ENCODE assay signal across 3 cellular contexts in the genomic region with DNA sequence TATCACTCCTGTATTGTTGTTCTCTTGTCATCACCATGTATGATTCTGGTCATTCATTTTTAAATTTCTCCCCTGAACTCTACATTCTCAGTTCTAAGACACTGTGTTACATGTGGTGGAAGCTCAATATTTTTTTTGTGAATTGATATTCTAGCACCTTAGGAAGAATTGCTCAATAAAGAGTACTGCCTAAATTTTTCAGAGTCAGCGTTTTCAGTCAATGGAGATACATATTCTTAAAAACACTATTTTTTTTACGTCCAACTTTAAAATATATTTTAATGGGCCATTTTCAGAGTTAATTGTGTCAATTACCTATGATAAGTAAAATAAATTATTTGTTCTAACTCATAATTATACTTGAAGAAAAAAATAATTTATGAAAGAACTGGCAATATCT.
TF ChIP-seq lines count a peak whose summit lies in the region.

No MANE protein-coding gene starts in this region.

TF ChIP-seq in HepG2, 621 proteins besides CTCF, POLR2A, EP300 and RAD21:
- TF ChIP-seq MAFF (IDR thresholded peaks at IDR 0.05; ENCODE audit: low read depth, low read length) (peak; percentile 86), MAFK (conservative IDR thresholded peaks at IDR 0.05 in 1 of 2, IDR thresholded peaks at IDR 0.05 in 1 of 2; ENCODE audit: low read length in 2 of 2) (peak; percentile 83 to 93)
- TF ChIP-seq, protein P1, sequence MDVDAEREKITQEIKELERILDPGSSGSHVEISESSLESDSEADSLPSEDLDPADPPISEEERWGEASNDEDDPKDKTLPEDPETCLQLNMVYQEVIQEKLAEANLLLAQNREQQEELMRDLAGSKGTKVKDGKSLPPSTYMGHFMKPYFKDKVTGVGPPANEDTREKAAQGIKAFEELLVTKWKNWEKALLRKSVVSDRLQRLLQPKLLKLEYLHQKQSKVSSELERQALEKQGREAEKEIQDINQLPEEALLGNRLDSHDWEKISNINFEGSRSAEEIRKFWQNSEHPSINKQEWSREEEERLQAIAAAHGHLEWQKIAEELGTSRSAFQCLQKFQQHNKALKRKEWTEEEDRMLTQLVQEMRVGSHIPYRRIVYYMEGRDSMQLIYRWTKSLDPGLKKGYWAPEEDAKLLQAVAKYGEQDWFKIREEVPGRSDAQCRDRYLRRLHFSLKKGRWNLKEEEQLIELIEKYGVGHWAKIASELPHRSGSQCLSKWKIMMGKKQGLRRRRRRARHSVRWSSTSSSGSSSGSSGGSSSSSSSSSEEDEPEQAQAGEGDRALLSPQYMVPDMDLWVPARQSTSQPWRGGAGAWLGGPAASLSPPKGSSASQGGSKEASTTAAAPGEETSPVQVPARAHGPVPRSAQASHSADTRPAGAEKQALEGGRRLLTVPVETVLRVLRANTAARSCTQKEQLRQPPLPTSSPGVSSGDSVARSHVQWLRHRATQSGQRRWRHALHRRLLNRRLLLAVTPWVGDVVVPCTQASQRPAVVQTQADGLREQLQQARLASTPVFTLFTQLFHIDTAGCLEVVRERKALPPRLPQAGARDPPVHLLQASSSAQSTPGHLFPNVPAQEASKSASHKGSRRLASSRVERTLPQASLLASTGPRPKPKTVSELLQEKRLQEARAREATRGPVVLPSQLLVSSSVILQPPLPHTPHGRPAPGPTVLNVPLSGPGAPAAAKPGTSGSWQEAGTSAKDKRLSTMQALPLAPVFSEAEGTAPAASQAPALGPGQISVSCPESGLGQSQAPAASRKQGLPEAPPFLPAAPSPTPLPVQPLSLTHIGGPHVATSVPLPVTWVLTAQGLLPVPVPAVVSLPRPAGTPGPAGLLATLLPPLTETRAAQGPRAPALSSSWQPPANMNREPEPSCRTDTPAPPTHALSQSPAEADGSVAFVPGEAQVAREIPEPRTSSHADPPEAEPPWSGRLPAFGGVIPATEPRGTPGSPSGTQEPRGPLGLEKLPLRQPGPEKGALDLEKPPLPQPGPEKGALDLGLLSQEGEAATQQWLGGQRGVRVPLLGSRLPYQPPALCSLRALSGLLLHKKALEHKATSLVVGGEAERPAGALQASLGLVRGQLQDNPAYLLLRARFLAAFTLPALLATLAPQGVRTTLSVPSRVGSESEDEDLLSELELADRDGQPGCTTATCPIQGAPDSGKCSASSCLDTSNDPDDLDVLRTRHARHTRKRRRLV (CRISPR knock-in tag; IDR thresholded peaks at IDR 0.05), result no peak

TF ChIP-seq in IMR-90, 13 proteins besides CTCF, POLR2A, EP300 and RAD21:
- no peak for TF ChIP-seq MXI1 (IDR thresholded peaks at IDR 0.05; ENCODE audit: borderline replicate concordance, low read depth, low read length)
- no peak for TF ChIP-seq RCOR1 (IDR thresholded peaks at IDR 0.05; ENCODE audit: insufficient replicate concordance, low read length)
- TF ChIP-seq SMC3 (IDR thresholded peaks at IDR 0.05; ENCODE audit: low read depth, low read length), result no peak
- no peak for TF ChIP-seq NFE2L2 (IDR thresholded peaks at IDR 0.05; ENCODE audit: low read depth, low read length)
- peak; percentile 86 for TF ChIP-seq MAFK (IDR thresholded peaks at IDR 0.05; ENCODE audit: low read depth, low read length)
- TF ChIP-seq, protein P2, sequence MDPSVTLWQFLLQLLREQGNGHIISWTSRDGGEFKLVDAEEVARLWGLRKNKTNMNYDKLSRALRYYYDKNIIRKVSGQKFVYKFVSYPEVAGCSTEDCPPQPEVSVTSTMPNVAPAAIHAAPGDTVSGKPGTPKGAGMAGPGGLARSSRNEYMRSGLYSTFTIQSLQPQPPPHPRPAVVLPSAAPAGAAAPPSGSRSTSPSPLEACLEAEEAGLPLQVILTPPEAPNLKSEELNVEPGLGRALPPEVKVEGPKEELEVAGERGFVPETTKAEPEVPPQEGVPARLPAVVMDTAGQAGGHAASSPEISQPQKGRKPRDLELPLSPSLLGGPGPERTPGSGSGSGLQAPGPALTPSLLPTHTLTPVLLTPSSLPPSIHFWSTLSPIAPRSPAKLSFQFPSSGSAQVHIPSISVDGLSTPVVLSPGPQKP (IDR thresholded peaks at IDR 0.05; ENCODE audit: borderline replicate concordance, low read depth, low read length), result no peak
- TF ChIP-seq CHD1 (IDR thresholded peaks at IDR 0.05; ENCODE audit: low read depth, low read length), result no peak

TF ChIP-seq in H1, 55 proteins besides CTCF, POLR2A, EP300 and RAD21:
- TF ChIP-seq MAFK (IDR thresholded peaks at IDR 0.05; ENCODE audit: low read depth, low read length) (peak; percentile 49; the same call in 1 of the 2 replicates), GABPA (IDR thresholded peaks at IDR 0.05; ENCODE audit: borderline replicate concordance, insufficient read depth, low read length) (no peak)
